Comparison of ENCODE assay signal across 9 cellular contexts in genomic region chr17:82400830-82401229, GRCh38. TPM values are rescaled to one million over a fixed set of nuclear protein-coding genes. Genes with fewer than 3 reads are reported as not detected.
A peak's percentile ranks its signal among the peaks of the same experiment; 100 is the strongest.
DNase-seq lines count a peak whose midpoint lies in the region; ATAC-seq, FAIRE-seq and TF ChIP-seq lines count a peak whose summit lies in the region.
"Had no signal": no experiment of that assay in that cellular context is flagged by ENCODE, and none has a peak within 500 bp of the region (broad histone marks: within the 10 kb centered on the region; RNA-seq: fewer than 3 reads in every experiment).

No MANE protein-coding gene starts in this region.

- H3K79me2 ChIP-seq in GM23338 (replicated peaks; ENCODE audit: insufficient read depth) = no peaks in the 10 kb centered on the region

- no peak overlapping the region for H3K27ac ChIP-seq in GM23338 (ENCODE audit: low read depth)
- peak overlapping the region in 1 of 2 donors; percentile 18 for H3K27ac ChIP-seq in small intestine (ENCODE audit: low read depth in 1 of 2, low read length in 1 of 2)
- H3K27ac ChIP-seq: 22Rv1 had no signal

- no peaks in the 10 kb centered on the region for H3K4me1 ChIP-seq in GM23338 (ENCODE audit: insufficient read depth)
- H3K4me1 ChIP-seq in small intestine (ENCODE audit: control insufficient read depth in 2 of 2, insufficient read depth in 1 of 2, low read depth in 1 of 2, low read length in 1 of 2) = no peaks in the 10 kb centered on the region

- H3K4me2 ChIP-seq in GM23338 = no peak overlapping the region

- H3K36me3 ChIP-seq in GM23338 (ENCODE audit: insufficient read depth) (no peaks in the 10 kb centered on the region), small intestine (ENCODE audit: control insufficient read depth in 2 of 2, insufficient read depth in 2 of 2, low read length in 2 of 2) (peaks cover 0 to 10% of the 10 kb centered on the region in 2 donors)

- POLR2A ChIA-PET in activated CD4-positive, alpha-beta T cell treated with anti-CD3 and anti-CD28 coated beads for 36 hours (lab: Charles Lee) = no interaction called here

- H4K20me1 ChIP-seq in GM23338 (replicated peaks; ENCODE audit: insufficient read depth) = no peaks in the 10 kb centered on the region

- H3K27me3 Mint-ChIP-seq in activated CD4-positive, alpha-beta T cell treated with anti-CD3 and anti-CD28 coated beads for 36 hours = no peaks in the 10 kb centered on the region
- H3K27me3 Mint-ChIP-seq in GM23338 (ENCODE audit: insufficient read depth, low read depth, poor library complexity) = peaks cover 3% of the 10 kb centered on the region

- peaks cover 21% of the 10 kb centered on the region for H3K36me3 Mint-ChIP-seq in activated CD4-positive, alpha-beta T cell treated with anti-CD3 and anti-CD28 coated beads for 36 hours (ENCODE audit: low read depth)
- H3K36me3 Mint-ChIP-seq in GM23338 (ENCODE audit: low read depth) = peaks cover 7% of the 10 kb centered on the region

- H3K9me2 ChIP-seq in GM23338 (ENCODE audit: insufficient read depth) = no peaks in the 10 kb centered on the region

- TF ChIP-seq CTCF in GM23338 (conservative IDR thresholded peaks at IDR 0.05; ENCODE audit: low read depth in 2 of 2) = no peak

- intact Hi-C loops in activated CD4-positive, alpha-beta T cell treated with anti-CD3 and anti-CD28 coated beads for 36 hours (cut with DNase I, micrococcal nuclease) = no loop called here
- intact Hi-C loops in left ventricle myocardium superior (cut with micrococcal nuclease) = loop anchor here (10.0 kb wide), 1 partner anchor 46 kb away; the partner anchor contains the start of gene TEX19

- H3K4me3 ChIP-seq in GM23338 (no peak overlapping the region), small intestine (ENCODE audit: low read depth in 1 of 2, low read length in 2 of 2) (no peak overlapping the region)

- no peak overlapping the region for H2AFZ ChIP-seq in GM23338

- H3K9me3 ChIP-seq in small intestine (ENCODE audit: control insufficient read depth, low read depth) = no peaks in the 10 kb centered on the region

- peak; percentile 20 for DNase-seq in NK-92 treated with Interleukin-12 subunit alpha and Interleukin-12 subunit beta, amount 100 ng/mL, for 24 hours (lab: John Stamatoyannopoulos, UW)
- DNase-seq in NK-92 (lab: John Stamatoyannopoulos, UW; ENCODE audit: unreplicated experiment) (no peak), left ventricle myocardium superior (peak; percentile 63), GM23338 (ENCODE audit: low spot score) (no peak), small intestine (no peak)
- peak; percentile 77 for DNase-seq in activated CD4-positive, alpha-beta T cell treated with anti-CD3 and anti-CD28 coated beads for 36 hours
- peak; percentile 26 to 40 for DNase-seq in stimulated activated CD8-positive, alpha-beta memory T cell treated with anti-CD3 and anti-CD28 coated beads, Interleukin-7, amount 100 ng/mL, for 4 hours (ENCODE audit: low read depth in 2 of 2)

- H3K27ac Mint-ChIP-seq in activated CD4-positive, alpha-beta T cell treated with anti-CD3 and anti-CD28 coated beads for 36 hours = peak overlapping the region; percentile 73
- H3K27ac Mint-ChIP-seq in GM23338 = no peak overlapping the region

- WGBS in small intestine, 3 donors = 69 to 82% (median 73%) methylated on average over 18 to 19 of the region's 19 CpGs

- peaks cover 16% of the 10 kb centered on the region for H3K4me1 Mint-ChIP-seq in activated CD4-positive, alpha-beta T cell treated with anti-CD3 and anti-CD28 coated beads for 36 hours
- H3K4me1 Mint-ChIP-seq in GM23338 = no peaks in the 10 kb centered on the region

- peak; percentile 89 for ATAC-seq in activated CD4-positive, alpha-beta T cell treated with anti-CD3 and anti-CD28 coated beads for 36 hours
- ATAC-seq in left ventricle myocardium superior (peak; percentile 13), HG03159 (IDR thresholded peaks at IDR 0.05; ENCODE audit: unreplicated experiment) (no peak), GM23338 (no peak)

- H3K4me3 Mint-ChIP-seq in activated CD4-positive, alpha-beta T cell treated with anti-CD3 and anti-CD28 coated beads for 36 hours = peak overlapping the region; percentile 62
- no peak overlapping the region; the same call in 2 of the 3 replicates for H3K4me3 Mint-ChIP-seq in GM23338

- H3K27me3 ChIP-seq in GM23338 (ENCODE audit: insufficient read depth) (no peaks in the 10 kb centered on the region), small intestine (ENCODE audit: control insufficient read depth in 2 of 2, insufficient read depth in 2 of 2, low read length in 2 of 2) (no peaks in the 10 kb centered on the region)

- H3F3A ChIP-seq in GM23338 (replicated peaks; ENCODE audit: low read depth) = 0 out of 2 replicates have a peak, but pooled peaks cover 2% of the 10 kb centered on the region

- no peaks in the 10 kb centered on the region for H3K9me3 Mint-ChIP-seq in activated CD4-positive, alpha-beta T cell treated with anti-CD3 and anti-CD28 coated beads for 36 hours (ENCODE audit: low read depth)
- H3K9me3 Mint-ChIP-seq in GM23338 = no peaks in the 10 kb centered on the region

- CTCF ChIA-PET in activated CD4-positive, alpha-beta T cell treated with anti-CD3 and anti-CD28 coated beads for 36 hours (lab: Charles Lee) = interaction anchor here (0.7 to 1.1 kb wide), 3 partner anchors 96 to 378 kb away, joined by 3 to 4 read pairs (median 3); no protein-coding TSS in a partner anchor

- FAIRE-seq in small intestine (lab: Jason Lieb, UNC) = no peak

TF ChIP-seq in GM23338, 12 proteins besides CTCF, POLR2A, EP300 and RAD21 (continues in another document):
- TF ChIP-seq ZNF114 (CRISPR knock-in tag; IDR thresholded peaks at IDR 0.05) = no peak
- TF ChIP-seq ZNF331 (CRISPR knock-in tag; IDR thresholded peaks at IDR 0.05; ENCODE audit: low read depth) = no peak
- no peak for TF ChIP-seq EZH2phosphoT487 (IDR thresholded peaks at IDR 0.05; ENCODE audit: unreplicated experiment)
- TF ChIP-seq NANOG (IDR thresholded peaks at IDR 0.05; ENCODE audit: borderline replicate concordance) = no peak
- no peak for TF ChIP-seq POLR2AphosphoS5 (IDR thresholded peaks at IDR 0.05; ENCODE audit: low read depth)
- no peak for TF ChIP-seq CREB1 (CRISPR knock-in tag; IDR thresholded peaks at IDR 0.05; ENCODE audit: low read depth)
- no peak for TF ChIP-seq REST (IDR thresholded peaks at IDR 0.05; ENCODE audit: unreplicated experiment)

RNA-seq across cellular contexts. Expression of gene HEXD, which starts 17.3 kb away (rescaled TPM):
- total RNA-seq in activated CD4-positive, alpha-beta T cell treated with anti-CD3 and anti-CD28 coated beads for 36 hours = 10 to 100 TPM; 23.3 to 26.0 TPM
- total RNA-seq in left ventricle myocardium superior = 18.6 TPM
- 23.1 and 31.1 TPM in 2 replicates for total RNA-seq in GM23338 (2014; rRNA removed; shearing (Covaris generic))
- polyA plus RNA-seq in GM23338 (2016; fragmentation: Nextera tagmentation; extraction: Ambion mirVana) = 11.0 and 11.9 TPM in 2 replicates
- polyA plus RNA-seq in small intestine = 100 to 1,000 TPM in 2 of 3 donors, 10 to 100 TPM in 1; 40.8 to 254 (median 207) TPM

RNA-seq across cellular contexts. Expression of gene OGFOD3, which starts 17.6 kb away (rescaled TPM):
- total RNA-seq in activated CD4-positive, alpha-beta T cell treated with anti-CD3 and anti-CD28 coated beads for 36 hours = 10 to 100 TPM; 20.0 to 22.3 TPM
- total RNA-seq in left ventricle myocardium superior = 28.5 TPM
- total RNA-seq in GM23338 (2014; rRNA removed; shearing (Covaris generic)) = 24.6 and 30.8 TPM in 2 replicates
- polyA plus RNA-seq in GM23338 (2016; fragmentation: Nextera tagmentation; extraction: Ambion mirVana) (9.6 and 10.6 TPM in 2 replicates), small intestine (10 to 100 TPM in 1 of 3 donors, 1 to 10 TPM in 2; 7.8 to 21.1 (median 8.1) TPM)

RNA-seq across cellular contexts. Expression of gene UTS2R, which starts 29.3 kb away (rescaled TPM):
- not detected for total RNA-seq in activated CD4-positive, alpha-beta T cell treated with anti-CD3 and anti-CD28 coated beads for 36 hours
- 2.1 TPM for total RNA-seq in left ventricle myocardium superior
- 0.49 and 0.82 TPM in 2 replicates for total RNA-seq in GM23338 (2014; rRNA removed; shearing (Covaris generic))
- not detected in 2 replicates for polyA plus RNA-seq in GM23338 (2016; fragmentation: Nextera tagmentation; extraction: Ambion mirVana)
- polyA plus RNA-seq in small intestine = not detected

RNA-seq across cellular contexts. Expression of gene TEX19, which starts 41.8 kb away (rescaled TPM):
- total RNA-seq in activated CD4-positive, alpha-beta T cell treated with anti-CD3 and anti-CD28 coated beads for 36 hours = not detected
- not detected for total RNA-seq in left ventricle myocardium superior
- total RNA-seq in GM23338 (2014; rRNA removed; shearing (Covaris generic)) = 0.66 and 1.1 TPM in 2 replicates
- 0.10 and 0.23 TPM in 2 replicates for polyA plus RNA-seq in GM23338 (2016; fragmentation: Nextera tagmentation; extraction: Ambion mirVana)
- under 1 TPM in 1 of 3 donors, not detected in 2; 0.07 TPM for polyA plus RNA-seq in small intestine

RNA-seq across cellular contexts. Expression of gene CYBC1, which starts 49.7 kb away (rescaled TPM):
- total RNA-seq in activated CD4-positive, alpha-beta T cell treated with anti-CD3 and anti-CD28 coated beads for 36 hours = 100 to 1,000 TPM; 286 to 329 TPM
- total RNA-seq in left ventricle myocardium superior = 30.8 TPM
- 61.2 and 72.4 TPM in 2 replicates for total RNA-seq in GM23338 (2014; rRNA removed; shearing (Covaris generic))
- polyA plus RNA-seq in GM23338 (2016; fragmentation: Nextera tagmentation; extraction: Ambion mirVana) (22.5 and 24.7 TPM in 2 replicates), small intestine (10 to 100 TPM; 37.6 to 44.7 (median 37.8) TPM)

Comparison
In these comparisons a context has a peak if more than half of its experiments do, and no peak if none do; other contexts are left out.
1. DNase-seq: peak in NK-92 treated with Interleukin-12 subunit alpha and Interleukin-12 subunit beta, amount 100 ng/mL, for 24 hours (single experiment), activated CD4-positive, alpha-beta T cell treated with anti-CD3 and anti-CD28 coated beads for 36 hours (single experiment), left ventricle myocardium superior (single experiment) and stimulated activated CD8-positive, alpha-beta memory T cell treated with anti-CD3 and anti-CD28 coated beads, Interleukin-7, amount 100 ng/mL, for 4 hours (2 of 2); none in NK-92 (single experiment), GM23338 (single experiment) and small intestine (single experiment).
2. ATAC-seq: peak in activated CD4-positive, alpha-beta T cell treated with anti-CD3 and anti-CD28 coated beads for 36 hours (single experiment) and left ventricle myocardium superior (single experiment); none in HG03159 (single experiment) and GM23338 (single experiment).